1 cellular context compared by ENCODE assay signal in the genomic region with DNA sequence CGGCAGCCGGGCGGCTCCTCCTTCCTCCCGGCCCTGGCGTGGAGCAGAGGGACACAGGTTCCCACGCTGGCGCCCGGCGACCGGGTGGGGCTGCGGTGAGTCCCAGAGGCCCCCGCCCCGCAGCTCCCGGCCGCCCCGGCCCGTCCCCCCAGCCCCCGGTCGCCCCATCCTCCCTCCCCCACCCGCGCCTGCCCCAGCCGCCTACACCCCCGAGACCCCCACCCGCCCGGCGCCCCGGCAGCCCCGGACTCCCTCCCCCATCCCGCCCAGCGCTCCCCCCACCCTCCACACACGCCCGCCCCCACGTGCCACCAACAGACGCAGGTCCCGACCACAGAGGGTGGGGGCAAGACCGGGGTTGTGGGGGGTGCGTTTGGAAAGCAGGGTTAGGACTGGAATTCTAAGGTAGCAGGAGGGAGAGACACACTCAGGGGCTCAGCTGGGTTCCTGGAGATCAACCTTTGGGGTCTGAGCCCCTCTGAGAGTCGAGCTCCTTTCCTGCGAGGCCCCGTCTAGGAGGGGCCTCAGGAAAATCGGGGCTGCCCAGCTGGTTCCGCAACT.
A peak's percentile ranks its signal among the peaks of the same experiment; 100 is the strongest.
TF ChIP-seq lines count a peak whose summit lies in the region.

No MANE protein-coding gene starts in this region.

TF ChIP-seq in K562, 482 proteins besides CTCF, POLR2A, EP300 and RAD21:
- peak; percentile 46 for TF ChIP-seq GABPA (tag; conservative IDR thresholded peaks at IDR 0.05; ENCODE audit: low read depth)
- TF ChIP-seq, protein P1, sequence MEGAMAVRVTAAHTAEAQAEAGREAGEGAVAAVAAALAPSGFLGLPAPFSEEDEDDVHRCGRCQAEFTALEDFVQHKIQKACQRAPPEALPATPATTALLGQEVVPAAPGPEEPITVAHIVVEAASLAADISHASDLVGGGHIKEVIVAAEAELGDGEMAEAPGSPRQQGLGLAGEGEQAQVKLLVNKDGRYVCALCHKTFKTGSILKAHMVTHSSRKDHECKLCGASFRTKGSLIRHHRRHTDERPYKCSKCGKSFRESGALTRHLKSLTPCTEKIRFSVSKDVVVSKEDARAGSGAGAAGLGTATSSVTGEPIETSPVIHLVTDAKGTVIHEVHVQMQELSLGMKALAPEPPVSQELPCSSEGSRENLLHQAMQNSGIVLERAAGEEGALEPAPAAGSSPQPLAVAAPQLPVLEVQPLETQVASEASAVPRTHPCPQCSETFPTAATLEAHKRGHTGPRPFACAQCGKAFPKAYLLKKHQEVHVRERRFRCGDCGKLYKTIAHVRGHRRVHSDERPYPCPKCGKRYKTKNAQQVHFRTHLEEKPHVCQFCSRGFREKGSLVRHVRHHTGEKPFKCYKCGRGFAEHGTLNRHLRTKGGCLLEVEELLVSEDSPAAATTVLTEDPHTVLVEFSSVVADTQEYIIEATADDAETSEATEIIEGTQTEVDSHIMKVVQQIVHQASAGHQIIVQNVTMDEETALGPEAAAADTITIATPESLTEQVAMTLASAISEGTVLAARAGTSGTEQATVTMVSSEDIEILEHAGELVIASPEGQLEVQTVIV (CRISPR knock-in tag; IDR thresholded peaks at IDR 0.05; ENCODE audit: borderline replicate concordance): no peak
- TF ChIP-seq, protein P2, sequence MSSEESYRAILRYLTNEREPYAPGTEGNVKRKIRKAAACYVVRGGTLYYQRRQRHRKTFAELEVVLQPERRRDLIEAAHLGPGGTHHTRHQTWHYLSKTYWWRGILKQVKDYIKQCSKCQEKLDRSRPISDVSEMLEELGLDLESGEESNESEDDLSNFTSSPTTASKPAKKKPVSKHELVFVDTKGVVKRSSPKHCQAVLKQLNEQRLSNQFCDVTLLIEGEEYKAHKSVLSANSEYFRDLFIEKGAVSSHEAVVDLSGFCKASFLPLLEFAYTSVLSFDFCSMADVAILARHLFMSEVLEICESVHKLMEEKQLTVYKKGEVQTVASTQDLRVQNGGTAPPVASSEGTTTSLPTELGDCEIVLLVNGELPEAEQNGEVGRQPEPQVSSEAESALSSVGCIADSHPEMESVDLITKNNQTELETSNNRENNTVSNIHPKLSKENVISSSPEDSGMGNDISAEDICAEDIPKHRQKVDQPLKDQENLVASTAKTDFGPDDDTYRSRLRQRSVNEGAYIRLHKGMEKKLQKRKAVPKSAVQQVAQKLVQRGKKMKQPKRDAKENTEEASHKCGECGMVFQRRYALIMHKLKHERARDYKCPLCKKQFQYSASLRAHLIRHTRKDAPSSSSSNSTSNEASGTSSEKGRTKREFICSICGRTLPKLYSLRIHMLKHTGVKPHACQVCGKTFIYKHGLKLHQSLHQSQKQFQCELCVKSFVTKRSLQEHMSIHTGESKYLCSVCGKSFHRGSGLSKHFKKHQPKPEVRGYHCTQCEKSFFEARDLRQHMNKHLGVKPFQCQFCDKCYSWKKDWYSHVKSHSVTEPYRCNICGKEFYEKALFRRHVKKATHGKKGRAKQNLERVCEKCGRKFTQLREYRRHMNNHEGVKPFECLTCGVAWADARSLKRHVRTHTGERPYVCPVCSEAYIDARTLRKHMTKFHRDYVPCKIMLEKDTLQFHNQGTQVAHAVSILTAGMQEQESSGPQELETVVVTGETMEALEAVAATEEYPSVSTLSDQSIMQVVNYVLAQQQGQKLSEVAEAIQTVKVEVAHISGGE (CRISPR knock-in tag; IDR thresholded peaks at IDR 0.05): no peak; a peak in 1 of 6 replicates
- TF ChIP-seq CBFA2T2 (conservative IDR thresholded peaks at IDR 0.05): no peak
- peak; percentile 42 for TF ChIP-seq PCBP1 (IDR thresholded peaks at IDR 0.05; ENCODE audit: low read depth, low read length, poor library complexity, severe bottlenecking)
- TF ChIP-seq, protein P3, sequence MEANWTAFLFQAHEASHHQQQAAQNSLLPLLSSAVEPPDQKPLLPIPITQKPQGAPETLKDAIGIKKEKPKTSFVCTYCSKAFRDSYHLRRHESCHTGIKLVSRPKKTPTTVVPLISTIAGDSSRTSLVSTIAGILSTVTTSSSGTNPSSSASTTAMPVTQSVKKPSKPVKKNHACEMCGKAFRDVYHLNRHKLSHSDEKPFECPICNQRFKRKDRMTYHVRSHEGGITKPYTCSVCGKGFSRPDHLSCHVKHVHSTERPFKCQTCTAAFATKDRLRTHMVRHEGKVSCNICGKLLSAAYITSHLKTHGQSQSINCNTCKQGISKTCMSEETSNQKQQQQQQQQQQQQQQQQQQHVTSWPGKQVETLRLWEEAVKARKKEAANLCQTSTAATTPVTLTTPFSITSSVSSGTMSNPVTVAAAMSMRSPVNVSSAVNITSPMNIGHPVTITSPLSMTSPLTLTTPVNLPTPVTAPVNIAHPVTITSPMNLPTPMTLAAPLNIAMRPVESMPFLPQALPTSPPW (CRISPR knock-in tag; IDR thresholded peaks at IDR 0.05): peak; percentile 70
- TF ChIP-seq KDM4B (IDR thresholded peaks at IDR 0.05; ENCODE audit: borderline replicate concordance in 2 of 2, low read depth in 1 of 2): 0 out of 4 replicates have a peak, but pooled peaks of 1 of the 2 experiments have one; percentile 8
- TF ChIP-seq, protein P4, sequence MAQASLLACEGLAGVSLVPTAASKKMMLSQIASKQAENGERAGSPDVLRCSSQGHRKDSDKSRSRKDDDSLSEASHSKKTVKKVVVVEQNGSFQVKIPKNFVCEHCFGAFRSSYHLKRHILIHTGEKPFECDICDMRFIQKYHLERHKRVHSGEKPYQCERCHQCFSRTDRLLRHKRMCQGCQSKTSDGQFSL (CRISPR knock-in tag; IDR thresholded peaks at IDR 0.05): no peak
- TF ChIP-seq, protein P4 (tag; IDR thresholded peaks at IDR 0.05): peak in 1 of 2 experiments; percentile 68; a peak in 2 of 4 replicates
- peak; percentile 57 for TF ChIP-seq TAF1 (IDR thresholded peaks at IDR 0.05; ENCODE audit: control insufficient read depth, extremely low read depth, insufficient read depth, low read length, severe bottlenecking)
- TF ChIP-seq POLR2G (IDR thresholded peaks at IDR 0.05; ENCODE audit: low read depth, low read length): peak; percentile 46
- TF ChIP-seq, protein P5, sequence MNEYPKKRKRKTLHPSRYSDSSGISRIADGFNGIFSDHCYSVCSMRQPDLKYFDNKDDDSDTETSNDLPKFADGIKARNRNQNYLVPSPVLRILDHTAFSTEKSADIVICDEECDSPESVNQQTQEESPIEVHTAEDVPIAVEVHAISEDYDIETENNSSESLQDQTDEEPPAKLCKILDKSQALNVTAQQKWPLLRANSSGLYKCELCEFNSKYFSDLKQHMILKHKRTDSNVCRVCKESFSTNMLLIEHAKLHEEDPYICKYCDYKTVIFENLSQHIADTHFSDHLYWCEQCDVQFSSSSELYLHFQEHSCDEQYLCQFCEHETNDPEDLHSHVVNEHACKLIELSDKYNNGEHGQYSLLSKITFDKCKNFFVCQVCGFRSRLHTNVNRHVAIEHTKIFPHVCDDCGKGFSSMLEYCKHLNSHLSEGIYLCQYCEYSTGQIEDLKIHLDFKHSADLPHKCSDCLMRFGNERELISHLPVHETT (CRISPR knock-in tag; conservative IDR thresholded peaks at IDR 0.05 in 1 of 2, IDR thresholded peaks at IDR 0.05 in 1 of 2): 0 out of 4 replicates have a peak, but pooled peaks of 1 of the 2 experiments have one; percentile 39
- 0 out of 2 replicates have a peak, but pooled peaks have one; percentile 2 for TF ChIP-seq POLR2AphosphoS5 (IDR thresholded peaks at IDR 0.05; ENCODE audit: control insufficient read depth, insufficient read depth, low read depth, low read length)
- TF ChIP-seq NR4A1 (CRISPR knock-in tag; IDR thresholded peaks at IDR 0.05): no peak
- no peak for TF ChIP-seq NR4A1 (tag; IDR thresholded peaks at IDR 0.05)
